ENCODE assay signal across 10 cellular contexts in genomic region chr4:113445286-113445685, GRCh38.
DNase-seq lines count a peak whose midpoint lies in the region; ATAC-seq and TF ChIP-seq lines count a peak whose summit lies in the region.
"Had no signal": no experiment of that assay in that cellular context is flagged by ENCODE, and none has a peak within 500 bp of the region (broad histone marks: within the 10 kb centered on the region; RNA-seq: fewer than 3 reads in every experiment).

No MANE protein-coding gene starts in this region.

- H3K9me3 ChIP-seq in heart left ventricle (peaks cover 0 to 14% (median 0%) of the 10 kb centered on the region in 12 donors), spleen (peaks cover 0 to 6% (median 0%) of the 10 kb centered on the region in 8 donors)

- H3K23ac ChIP-seq in mesendoderm (ENCODE audit: low read length): no peak overlapping the region

- H3K4me3 Mint-ChIP-seq in HFFc6 (peak overlapping the region; percentile 83), natural killer cell (no peak overlapping the region), progenitor cell of endocrine pancreas (ENCODE audit: low read depth) (no peak overlapping the region)
- H3K4me3 Mint-ChIP-seq in activated T-helper 17 cell treated with anti-CD3 and anti-CD28 coated beads, Interleukin-2, amount 50 U/mL, for 72 hours: peak overlapping the region; percentile 56

- H3K27ac Mint-ChIP-seq in HFFc6 (peak overlapping the region; percentile 93), natural killer cell (no peak overlapping the region), progenitor cell of endocrine pancreas (no peak overlapping the region)
- H3K27ac Mint-ChIP-seq in activated T-helper 17 cell treated with anti-CD3 and anti-CD28 coated beads, Interleukin-2, amount 50 U/mL, for 72 hours: peak overlapping the region; percentile 87

- TF ChIP-seq CTCF in HFFc6 (IDR thresholded peaks at IDR 0.05) (no peak), heart left ventricle (IDR thresholded peaks at IDR 0.05) (no peak), spleen (IDR thresholded peaks at IDR 0.05 in 8 of 11, conservative IDR thresholded peaks at IDR 0.05 in 3 of 11) (no peak), natural killer cell (IDR thresholded peaks at IDR 0.05) (no peak), progenitor cell of endocrine pancreas (IDR thresholded peaks at IDR 0.05; ENCODE audit: unreplicated experiment) (no peak)

- no peaks in the 10 kb centered on the region for H3K79me1 ChIP-seq in mesendoderm (ENCODE audit: low read length)

- no peak overlapping the region for H4K5ac ChIP-seq in mesendoderm (ENCODE audit: low read length)

- H3K18ac ChIP-seq in mesendoderm (ENCODE audit: low read length): no peak overlapping the region

- ATAC-seq in activated T-helper 17 cell treated with anti-CD3 and anti-CD28 coated beads, Interleukin-2, amount 50 U/mL, for 72 hours (replicated peaks): peak; percentile 30
- ATAC-seq in heart left ventricle: peak; percentile 65 to 88 (median 76)
- ATAC-seq in natural killer cell: no peak

- no peak overlapping the region for H4K8ac ChIP-seq in mesendoderm (ENCODE audit: low read depth, low read length)

- H3K27ac ChIP-seq in heart left ventricle (peak overlapping the region; percentile 1 to 84 (median 60)), spleen (peak overlapping the region in 6 of 8 donors; percentile 2 to 53 (median 50)), mesendoderm (ENCODE audit: low read depth, low read length) (no peak overlapping the region)

- intact Hi-C loops in heart left ventricle (cut with DNase I) (loop anchor here in 4 of 10 donors (5.0 to 10.0 kb wide), 2 partner anchors 317 to 320 kb away; partner anchors contain the start of gene CAMK2D (in 4 of the 4)), spleen (cut with DNase I; ENCODE audit: low total_unique reads) (no loop called here), natural killer cell (cut with micrococcal nuclease) (no loop called here)

- H3K27me3 Mint-ChIP-seq in HFFc6 (ENCODE audit: insufficient read depth) (peaks cover 4% of the 10 kb centered on the region; the same call in 1 of the 2 replicates), natural killer cell (ENCODE audit: low read depth in 2 of 2) (peaks cover 6 to 9% of the 10 kb centered on the region in 2 donors), progenitor cell of endocrine pancreas (no peaks in the 10 kb centered on the region)
- no peaks in the 10 kb centered on the region for H3K27me3 Mint-ChIP-seq in activated T-helper 17 cell treated with anti-CD3 and anti-CD28 coated beads, Interleukin-2, amount 50 U/mL, for 72 hours

- TF ChIP-seq POLR2A in heart left ventricle (IDR thresholded peaks at IDR 0.05) (no peak), spleen (IDR thresholded peaks at IDR 0.05) (no peak)

- no peak overlapping the region for H2BK15ac ChIP-seq in mesendoderm (replicated peaks; ENCODE audit: low read depth)

- WGBS in heart left ventricle, 4 donors: 40 to 64% (median 50%) methylated on average over 5 of the region's 5 CpGs
- WGBS in spleen, 5 donors: 72 to 86% (median 76%) methylated on average over 5 of the region's 5 CpGs
- no CpG with 5 or more reads among the region's 5 CpGs for WGBS in mesendoderm (ENCODE audit: extremely low coverage, insufficient coverage, low lambda C conversion rate)

- H3K4me1 Mint-ChIP-seq in HFFc6 (ENCODE audit: low read depth): 0 out of 2 replicates have a peak, but pooled peaks cover 4% of the 10 kb centered on the region
- peaks cover 13% of the 10 kb centered on the region for H3K4me1 Mint-ChIP-seq in activated T-helper 17 cell treated with anti-CD3 and anti-CD28 coated beads, Interleukin-2, amount 50 U/mL, for 72 hours
- peaks cover 7% of the 10 kb centered on the region in 2 donors for H3K4me1 Mint-ChIP-seq in natural killer cell
- peaks cover 9% of the 10 kb centered on the region for H3K4me1 Mint-ChIP-seq in progenitor cell of endocrine pancreas (ENCODE audit: low read depth)

- no peak overlapping the region for H2AK5ac ChIP-seq in mesendoderm (ENCODE audit: low read length)

- no peaks in the 10 kb centered on the region for H3K79me2 ChIP-seq in mesendoderm (ENCODE audit: control insufficient read depth, insufficient read depth, low read length)

- no peak overlapping the region for H3K4me2 ChIP-seq in mesendoderm (ENCODE audit: low read length)

- H3K9me3 Mint-ChIP-seq in HFFc6 (no peaks in the 10 kb centered on the region), natural killer cell (no peaks in the 10 kb centered on the region), progenitor cell of endocrine pancreas (ENCODE audit: low read depth) (no peaks in the 10 kb centered on the region)
- peaks cover 4% of the 10 kb centered on the region for H3K9me3 Mint-ChIP-seq in activated T-helper 17 cell treated with anti-CD3 and anti-CD28 coated beads, Interleukin-2, amount 50 U/mL, for 72 hours

- H3K36me3 Mint-ChIP-seq in HFFc6 (ENCODE audit: low read depth) (no peaks in the 10 kb centered on the region), natural killer cell (no peaks in the 10 kb centered on the region), progenitor cell of endocrine pancreas (ENCODE audit: insufficient read depth) (no peaks in the 10 kb centered on the region)
- no peaks in the 10 kb centered on the region for H3K36me3 Mint-ChIP-seq in activated T-helper 17 cell treated with anti-CD3 and anti-CD28 coated beads, Interleukin-2, amount 50 U/mL, for 72 hours (ENCODE audit: low read depth)

- H3K56ac ChIP-seq in mesendoderm (ENCODE audit: low read length): no peak overlapping the region

- H3K9ac ChIP-seq in mesendoderm (ENCODE audit: low read length): no peak overlapping the region

- H2BK120ac ChIP-seq in mesendoderm (ENCODE audit: low read depth, low read length): no peak overlapping the region

- H3K4ac ChIP-seq in mesendoderm (ENCODE audit: low read depth, low read length): no peak overlapping the region

- no peak overlapping the region for H2BK5ac ChIP-seq in mesendoderm (ENCODE audit: low read length)

- H3K4me3 ChIP-seq in heart left ventricle: no peak overlapping the region
- no peak overlapping the region for H3K4me3 ChIP-seq in spleen
- no peak overlapping the region for H3K4me3 ChIP-seq in mesendoderm (ENCODE audit: low read length)

- H3K27me3 ChIP-seq in heart left ventricle (no peaks in the 10 kb centered on the region), spleen (replicated peaks in 1 of 7) (no peaks in the 10 kb centered on the region), mesendoderm (ENCODE audit: insufficient read depth, low read length, poor library complexity) (no peaks in the 10 kb centered on the region)

- DNase-seq in HFFc6 (peak; percentile 90), heart left ventricle (peak in 4 of 5 donors; percentile 35 to 71 (median 50)), spleen (no peak), natural killer cell (no peak), mesendoderm (no peak), progenitor cell of endocrine pancreas (ENCODE audit: low spot score, unreplicated experiment) (no peak), CD1c-positive myeloid dendritic cell (ENCODE audit: extremely low spot score) (no peak)
- DNase-seq: NCI-H187 treated with DMSO at 0.1 percent for 48 hours; stimulated activated CD4-positive, alpha-beta T cell treated with anti-CD3 and anti-CD28 coated beads, Interleukin-4, amount 100 ng/mL, for 4 hours had no signal

- H3K4me1 ChIP-seq in heart left ventricle: peaks cover 0 to 50% (median 27%) of the 10 kb centered on the region in 12 donors
- H3K4me1 ChIP-seq in spleen: peaks cover 0 to 5% (median 0%) of the 10 kb centered on the region in 6 donors
- H3K4me1 ChIP-seq in mesendoderm (ENCODE audit: control insufficient read depth, low read depth, low read length): no peaks in the 10 kb centered on the region

- H3K36me3 ChIP-seq in heart left ventricle (no peaks in the 10 kb centered on the region), spleen (no peaks in the 10 kb centered on the region), mesendoderm (ENCODE audit: control insufficient read depth, insufficient read depth, low read length) (no peaks in the 10 kb centered on the region)

Comparison
In these comparisons a context has a peak if more than half of its experiments do, and no peak if none do; other contexts are left out.
1. DNase-seq: peak in HFFc6 (single experiment) and heart left ventricle (4 of 5); none in spleen (single experiment), natural killer cell (single experiment), mesendoderm (single experiment), progenitor cell of endocrine pancreas (single experiment) and CD1c-positive myeloid dendritic cell (single experiment).
2. H3K27ac Mint-ChIP-seq: peak in HFFc6 (single experiment) and activated T-helper 17 cell treated with anti-CD3 and anti-CD28 coated beads, Interleukin-2, amount 50 U/mL, for 72 hours (single experiment); none in natural killer cell (0 of 2) and progenitor cell of endocrine pancreas (single experiment).
3. H3K4me3 Mint-ChIP-seq: peak in HFFc6 (single experiment) and activated T-helper 17 cell treated with anti-CD3 and anti-CD28 coated beads, Interleukin-2, amount 50 U/mL, for 72 hours (single experiment); none in natural killer cell (single experiment) and progenitor cell of endocrine pancreas (single experiment).
4. ATAC-seq: peak in activated T-helper 17 cell treated with anti-CD3 and anti-CD28 coated beads, Interleukin-2, amount 50 U/mL, for 72 hours (single experiment) and heart left ventricle (4 of 4); none in natural killer cell (0 of 3).